ENCODE assay signal across 19 cellular contexts in genomic region chr15:71545223-71545760, GRCh38.
"Had no signal": no experiment of that assay in that cellular context is flagged by ENCODE, and none has a peak within 500 bp of the region (broad histone marks: within the 10 kb centered on the region; RNA-seq: fewer than 3 reads in every experiment).

No MANE protein-coding gene starts in this region.

- H3K27ac ChIP-seq: cardiac muscle cell, heart right ventricle, thoracic aorta, upper lobe of right lung had no signal

- H3K27ac Mint-ChIP-seq: activated naive CD4-positive, alpha-beta T cell treated with anti-CD3 and anti-CD28 coated beads, Interleukin-2, amount 50 U/mL, for 24 hours; effector memory CD8-positive, alpha-beta T cell; memory B cell; progenitor cell of endocrine pancreas; stimulated activated memory B cell treated with anti-CD40 and anti-IgM and Interleukin-4, amounts not matched to agents 10 μg/mL and 1 μg/mL and 100 μg/mL, for 72 hours had no signal

- H3K4me1 Mint-ChIP-seq: activated naive CD4-positive, alpha-beta T cell treated with anti-CD3 and anti-CD28 coated beads, Interleukin-2, amount 50 U/mL, for 24 hours; memory B cell; stimulated activated memory B cell treated with anti-CD40 and anti-IgM and Interleukin-4, amounts not matched to agents 10 μg/mL and 1 μg/mL and 100 μg/mL, for 72 hours had no signal

- H3K4me3 ChIP-seq: cardiac muscle cell, heart right ventricle, thoracic aorta, upper lobe of right lung had no signal

- H3K27me3 ChIP-seq: cardiac muscle cell, heart right ventricle, upper lobe of right lung had no signal

- H3K36me3 ChIP-seq: cardiac muscle cell, heart right ventricle, thoracic aorta, upper lobe of right lung had no signal

- H3K4me3 Mint-ChIP-seq: activated naive CD4-positive, alpha-beta T cell treated with anti-CD3 and anti-CD28 coated beads, Interleukin-2, amount 50 U/mL, for 24 hours; effector memory CD8-positive, alpha-beta T cell; memory B cell; stimulated activated memory B cell treated with anti-CD40 and anti-IgM and Interleukin-4, amounts not matched to agents 10 μg/mL and 1 μg/mL and 100 μg/mL, for 72 hours had no signal

- ATAC-seq: effector memory CD8-positive, alpha-beta T cell; heart right ventricle; right cardiac atrium; SK-N-SH treated with all-trans-retinoic acid at 6 μM for 48 hours; stimulated activated memory B cell treated with anti-CD40 and anti-IgM and Interleukin-4, amounts not matched to agents 10 μg/mL and 1 μg/mL and 100 μg/mL, for 72 hours; upper lobe of right lung had no signal

- H3K9me3 ChIP-seq: heart right ventricle, thoracic aorta, upper lobe of right lung had no signal

- H3K9me3 Mint-ChIP-seq: activated naive CD4-positive, alpha-beta T cell treated with anti-CD3 and anti-CD28 coated beads, Interleukin-2, amount 50 U/mL, for 24 hours; effector memory CD8-positive, alpha-beta T cell; memory B cell had no signal

- H3K36me3 Mint-ChIP-seq: memory B cell; stimulated activated memory B cell treated with anti-CD40 and anti-IgM and Interleukin-4, amounts not matched to agents 10 μg/mL and 1 μg/mL and 100 μg/mL, for 72 hours had no signal

- H3K4me1 ChIP-seq: upper lobe of right lung had no signal

- DNase-seq: activated CD4-positive, alpha-beta T cell treated with anti-CD3 and anti-CD28 coated beads, Interleukin-2, amount 50 U/mL, for 1 hour; activated CD8-positive, alpha-beta memory T cell treated with anti-CD3 and anti-CD28 coated beads, Interleukin-2, amount 50 U/mL, for 4 hours; activated gamma-delta T cell; activated T-cell treated with anti-CD3 and anti-CD28 coated beads, Interleukin-2, amount 50 U/mL, for 48 hours; effector memory CD8-positive, alpha-beta T cell; heart right ventricle; occipital lobe; right cardiac atrium; small intestine; stimulated activated CD4-positive, alpha-beta T cell treated with anti-CD3 and anti-CD28 coated beads, Interleukin-4, amount 100 ng/mL, for 24 hours; T1000; upper lobe of right lung had no signal
